ENCODE assay signal across 8 cellular contexts in genomic region chr6:149544646-149545257, GRCh38. TPM values are rescaled to one million over a fixed set of nuclear protein-coding genes. Genes with fewer than 3 reads are reported as not detected.
DNase-seq lines count a peak whose midpoint lies in the region; ATAC-seq and TF ChIP-seq lines count a peak whose summit lies in the region.

No MANE protein-coding gene starts in this region.

- H3K9ac ChIP-seq in BLaER1 = peak overlapping the region; percentile 93

- peaks cover 23 to 45% (median 41%) of the 10 kb centered on the region in 4 donors for H3K4me1 Mint-ChIP-seq in naive thymus-derived CD8-positive, alpha-beta T cell

- peak overlapping the region; percentile 79 to 100 (median 99) for H3K4me3 Mint-ChIP-seq in naive thymus-derived CD8-positive, alpha-beta T cell

- no peaks in the 10 kb centered on the region for H3K9me3 ChIP-seq in BLaER1

- DNase-seq in Jurkat, Clone E6-1 (ENCODE audit: low read depth, low spot score) = no peak
- no peak for DNase-seq in coronary artery (ENCODE audit: low spot score)
- peak in 1 of 10 donors; percentile 3 for DNase-seq in naive thymus-derived CD8-positive, alpha-beta T cell
- DNase-seq in SK-N-DZ (ENCODE audit: low spot score) = no peak
- no peak for DNase-seq in CD1c-positive myeloid dendritic cell (ENCODE audit: extremely low spot score)
- DNase-seq in occipital lobe (lab: John Stamatoyannopoulos, UW) = no peak
- DNase-seq in activated effector memory CD4-positive, alpha-beta T cell treated with anti-CD3 and anti-CD28 coated beads, Interleukin-2, amount 50 U/mL, for 16 hours = no peak

- peak overlapping the region; percentile 87 for H3K27ac ChIP-seq in BLaER1
- peak overlapping the region; percentile 91 to 95 for H3K27ac ChIP-seq in coronary artery

- H3K27ac Mint-ChIP-seq in naive thymus-derived CD8-positive, alpha-beta T cell = peak overlapping the region; percentile 97 to 100 (median 100)

- H3K4me2 ChIP-seq in BLaER1 = peak overlapping the region; percentile 93

- H3K9me3 Mint-ChIP-seq in naive thymus-derived CD8-positive, alpha-beta T cell = no peaks in the 10 kb centered on the region

- peaks cover 43% of the 10 kb centered on the region for H4K20me1 ChIP-seq in BLaER1

- H3K4me1 ChIP-seq in BLaER1 = peaks cover 34% of the 10 kb centered on the region

- ATAC-seq in naive thymus-derived CD8-positive, alpha-beta T cell = peak in 1 of 2 donors; percentile 2

- no peaks in the 10 kb centered on the region for H3K27me3 ChIP-seq in BLaER1

- TF ChIP-seq CTCF in coronary artery (IDR thresholded peaks at IDR 0.05) = no peak

- POLR2A ChIA-PET in naive thymus-derived CD8-positive, alpha-beta T cell (lab: Charles Lee) = interaction anchor here (0.7 to 4.4 kb wide), 11 partner anchors 7 to 228 kb away, joined by 3 to 52 read pairs (median 4); partner anchors contain the start of genes GINM1, LATS1, PCMT1 and TAB2

- peaks cover 0 to 26% (median 6%) of the 10 kb centered on the region in 3 donors for H3K36me3 Mint-ChIP-seq in naive thymus-derived CD8-positive, alpha-beta T cell

- H3K36me3 ChIP-seq in BLaER1 = peaks cover 12% of the 10 kb centered on the region

- H3K4me3 ChIP-seq in BLaER1 (peak overlapping the region; percentile 91), coronary artery (peak overlapping the region; percentile 90)
- peak overlapping the region; percentile 100 for H3K4me3 ChIP-seq in Jurkat, Clone E6-1 (ENCODE audit: low read length)

- peaks cover 0 to 2% (median 0%) of the 10 kb centered on the region in 5 donors for H3K27me3 Mint-ChIP-seq in naive thymus-derived CD8-positive, alpha-beta T cell

RNA-seq across cellular contexts. Expression of gene PPIL4, which starts 1.1 kb away (rescaled TPM):
- polyA plus RNA-seq in Jurkat, Clone E6-1 (2012; ENCODE audit: insufficient read depth, insufficient read length) = 21.8 TPM
- total RNA-seq in naive thymus-derived CD8-positive, alpha-beta T cell = 10 to 100 TPM; 35.2 to 39.5 TPM
- polyA plus RNA-seq in naive thymus-derived CD8-positive, alpha-beta T cell = 10 to 100 TPM in 2 of 3 donors, 1 to 10 TPM in 1; 7.1 to 11.8 (median 11.8) TPM
- polyA plus RNA-seq in SK-N-DZ (2014; cell fraction: cytosol; rRNA removed) = 24.4 and 33.2 TPM in 2 replicates
- 19.3 and 20.2 TPM in 2 replicates for polyA plus RNA-seq in SK-N-DZ (2014; cell fraction: nucleus; rRNA removed)
- total RNA-seq in occipital lobe = 38.1 TPM

RNA-seq across cellular contexts. Expression of gene GINM1, which starts 21.4 kb away (rescaled TPM):
- polyA plus RNA-seq in Jurkat, Clone E6-1 (2012; ENCODE audit: insufficient read depth, insufficient read length) = 18.3 TPM
- 10 to 100 TPM; 20.9 to 24.0 TPM for total RNA-seq in naive thymus-derived CD8-positive, alpha-beta T cell
- 10 to 100 TPM; 15.9 to 20.7 (median 20.1) TPM for polyA plus RNA-seq in naive thymus-derived CD8-positive, alpha-beta T cell
- 15.0 and 23.5 TPM in 2 replicates for polyA plus RNA-seq in SK-N-DZ (2014; cell fraction: cytosol; rRNA removed)
- polyA plus RNA-seq in SK-N-DZ (2014; cell fraction: nucleus; rRNA removed) = 9.7 and 9.9 TPM in 2 replicates
- 28.4 TPM for total RNA-seq in occipital lobe

RNA-seq across cellular contexts. Expression of gene ZC3H12D, which starts 59.9 kb away (rescaled TPM):
- polyA plus RNA-seq in Jurkat, Clone E6-1 (2012; ENCODE audit: insufficient read depth, insufficient read length) = not detected
- total RNA-seq in naive thymus-derived CD8-positive, alpha-beta T cell = 10 to 100 TPM; 61.9 to 63.5 TPM
- polyA plus RNA-seq in naive thymus-derived CD8-positive, alpha-beta T cell = 1 to 10 TPM; 1.1 to 1.7 (median 1.5) TPM
- polyA plus RNA-seq in SK-N-DZ (2014; cell fraction: cytosol; rRNA removed) = not detected in 2 replicates
- polyA plus RNA-seq in SK-N-DZ (2014; cell fraction: nucleus; rRNA removed) = 0.08 TPM in 1 of 2 replicates, not detected in the other
- total RNA-seq in occipital lobe = 1.1 TPM

Comparison
In these comparisons a context has a peak if more than half of its experiments do, and no peak if none do; other contexts are left out.
1. RNA of gene ZC3H12D, which starts 59.9 kb away (total RNA-seq): 61.9 to 63.5 TPM in naive thymus-derived CD8-positive, alpha-beta T cell; 1.1 TPM in occipital lobe (single experiment); every median in the first group is over 10 times any median in the second.
2. Peak in every context shown above with its lines, with median percentiles within 50 percentile points of each other: H3K4me3 ChIP-seq.